8 cellular contexts compared by ENCODE assay signal in the genomic region with DNA sequence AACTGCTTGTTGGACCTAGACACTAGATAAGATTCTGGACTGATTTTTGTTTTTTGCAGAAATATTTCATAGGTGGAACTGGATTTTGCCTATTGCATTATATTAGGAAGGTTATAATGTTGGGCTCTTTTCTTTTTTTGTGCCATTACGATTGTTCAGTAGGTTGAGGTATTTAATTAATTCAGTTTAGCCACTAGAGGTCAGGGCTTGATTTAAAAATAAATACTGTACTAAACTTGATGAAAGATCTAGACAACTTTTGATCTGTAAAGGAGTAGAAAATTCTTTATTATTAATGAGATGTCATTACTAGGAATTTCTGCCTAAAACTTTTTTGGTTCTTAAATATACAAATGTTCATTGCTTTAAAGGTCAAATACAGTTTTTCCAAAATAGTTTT. TPM values are rescaled to one million over a fixed set of nuclear protein-coding genes. Genes with fewer than 3 reads are reported as not detected.
DNase-seq lines count a peak whose midpoint lies in the region; ATAC-seq, FAIRE-seq and TF ChIP-seq lines count a peak whose summit lies in the region.

No MANE protein-coding gene starts in this region.

- H3K4me3 ChIP-seq in parathyroid adenoma (ENCODE audit: low read depth, low read length) = no peak overlapping the region
- no peak overlapping the region for H3K4me3 ChIP-seq in suprapubic skin

- TF ChIP-seq POLR2A in suprapubic skin (IDR thresholded peaks at IDR 0.05) = no peak
- no peak for TF ChIP-seq POLR2A in GM12892 (IDR thresholded peaks at IDR 0.05; ENCODE audit: low read depth, low read length)

- peak; percentile 15 for DNase-seq in SHP77 (lab: John Stamatoyannopoulos, UW)
- no peak for DNase-seq in SHP77 treated with DMSO at 0.1 percent for 48 hours (lab: John Stamatoyannopoulos, UW)
- peak; percentile 58 to 62 for DNase-seq in NCI-H526 (lab: John Stamatoyannopoulos, UW)
- no peak for DNase-seq in suprapubic skin (ENCODE audit: low spot score in 2 of 2)
- DNase-seq in GM12892 (ENCODE audit: insufficient read length) = no peak

- H3K27ac ChIP-seq in parathyroid adenoma (no peak overlapping the region), suprapubic skin (no peak overlapping the region)

- H2AFZ ChIP-seq in parathyroid adenoma = peak overlapping the region; percentile 39

- H3K79me2 ChIP-seq in parathyroid adenoma = no peaks in the 10 kb centered on the region

- ATAC-seq in HG03342 (IDR thresholded peaks at IDR 0.05; ENCODE audit: unreplicated experiment) = no peak

- H3K36me3 ChIP-seq in parathyroid adenoma (ENCODE audit: control insufficient read depth, insufficient read depth, low read length) (no peaks in the 10 kb centered on the region), suprapubic skin (no peaks in the 10 kb centered on the region)

- 6% methylated on average over 1 of the region's 1 CpG for WGBS in suprapubic skin

- H3K27me3 ChIP-seq in parathyroid adenoma (ENCODE audit: control insufficient read depth, insufficient read depth, low read length) = no peaks in the 10 kb centered on the region
- H3K27me3 ChIP-seq in suprapubic skin = no peaks in the 10 kb centered on the region

- no peaks in the 10 kb centered on the region for H3K4me1 ChIP-seq in parathyroid adenoma
- no peaks in the 10 kb centered on the region for H3K4me1 ChIP-seq in suprapubic skin

- FAIRE-seq in endometrium (lab: Jason Lieb, UNC) = peak; percentile 90
- FAIRE-seq in GM12892 (lab: Jason Lieb, UNC) = no peak

- H3K4me2 ChIP-seq in parathyroid adenoma (ENCODE audit: low read length) = no peak overlapping the region

- no peak for TF ChIP-seq EP300 in suprapubic skin (IDR thresholded peaks at IDR 0.05)

- H3K9me3 ChIP-seq in parathyroid adenoma (ENCODE audit: control insufficient read depth, low read length) = no peaks in the 10 kb centered on the region
- H3K9me3 ChIP-seq in suprapubic skin = no peaks in the 10 kb centered on the region

- peak; percentile 34 for TF ChIP-seq CTCF in parathyroid adenoma (IDR thresholded peaks at IDR 0.05)
- peak in 1 of 2 donors; percentile 18 for TF ChIP-seq CTCF in suprapubic skin (IDR thresholded peaks at IDR 0.05)

- no peak overlapping the region for H3K9ac ChIP-seq in parathyroid adenoma

RNA-seq across cellular contexts. Expression of a gene that starts 15.2 kb away (rescaled TPM):
- 10 to 100 TPM; 18.4 to 74.0 (median 42.9) TPM for total RNA-seq in suprapubic skin
- polyA plus RNA-seq in GM12892 (2012; ENCODE audit: missing spikeins) = 38.8 TPM

RNA-seq across cellular contexts. Expression of a gene that starts 30.8 kb away (rescaled TPM):
- total RNA-seq in suprapubic skin = not detected
- polyA plus RNA-seq in GM12892 (2012; ENCODE audit: missing spikeins) = not detected

Comparison
In these comparisons a context has a peak if more than half of its experiments do, and no peak if none do; other contexts are left out.
1. DNase-seq: peak in SHP77 (2 of 2) and NCI-H526 (2 of 2); none in SHP77 treated with DMSO at 0.1 percent for 48 hours (single experiment), suprapubic skin (0 of 2) and GM12892 (single experiment).